In genomic region chr11:118924591-118925585, GRCh38 we compare ENCODE assay signal across 7 cellular contexts. TPM values are rescaled to one million over a fixed set of nuclear protein-coding genes. Genes with fewer than 3 reads are reported as not detected.
DNase-seq lines count a peak whose midpoint lies in the region; ATAC-seq and TF ChIP-seq lines count a peak whose summit lies in the region.

No MANE protein-coding gene starts in this region.

- DNase-seq in ELF-1 (ENCODE audit: low read depth, low spot score) (peak; percentile 80), KBM-7 (peak; percentile 57), fibroblast of the aortic adventitia (ENCODE audit: low read depth) (peak; percentile 39)
- DNase-seq in activated CD8-positive, alpha-beta memory T cell treated with anti-CD3 and anti-CD28 coated beads, Interleukin-2, amount 50 U/mL, for 48 hours = peak; percentile 83

- H3K4me3 ChIP-seq in fibroblast of the aortic adventitia (ENCODE audit: low read depth, low read length) = peak overlapping the region; percentile 97
- H3K4me3 ChIP-seq in neuron (ENCODE audit: low read length) = peak overlapping the region; percentile 83

- in situ Hi-C loops in KBM-7 (cut with MboI; ENCODE audit: low pct_unique_long_range_greater_than_20kb, low sequenced_read_pairs) = no loop called here

- H2AFZ ChIP-seq in neuron (ENCODE audit: low read depth, low read length) = no peak overlapping the region

- TF ChIP-seq CTCF in fibroblast of the aortic adventitia (IDR thresholded peaks at IDR 0.05; ENCODE audit: insufficient read depth, low read length) = no peak

- ATAC-seq in HG02840 (IDR thresholded peaks at IDR 0.05; ENCODE audit: low FRiP score, unreplicated experiment) (no peak), HG03135 (IDR thresholded peaks at IDR 0.05; ENCODE audit: unreplicated experiment) (no peak)

- peaks cover 66% of the 10 kb centered on the region for H3K4me1 ChIP-seq in neuron (ENCODE audit: insufficient read depth, low read length)

- H3K9me3 ChIP-seq in neuron (ENCODE audit: low read length) = no peaks in the 10 kb centered on the region

- H3K27me3 ChIP-seq in neuron (ENCODE audit: insufficient read depth, low read length) = no peaks in the 10 kb centered on the region

- H3K36me3 ChIP-seq in neuron (ENCODE audit: insufficient read depth, low read length) = no peaks in the 10 kb centered on the region

RNA-seq across cellular contexts. Expression of gene BCL9L, which starts 0.8 kb away (rescaled TPM):
- 17.7 and 19.5 TPM in 2 replicates for total RNA-seq in fibroblast of the aortic adventitia (ENCODE audit: low replicate concordance)

RNA-seq across cellular contexts. Expression of gene UPK2, which starts 31.2 kb away (rescaled TPM):
- not detected in 2 replicates for total RNA-seq in fibroblast of the aortic adventitia (ENCODE audit: low replicate concordance)

RNA-seq across cellular contexts. Expression of gene CXCR5, which starts 41.2 kb away (rescaled TPM):
- not detected in 2 replicates for total RNA-seq in fibroblast of the aortic adventitia (ENCODE audit: low replicate concordance)

RNA-seq across cellular contexts. Expression of gene FOXR1, which starts 46.7 kb away (rescaled TPM):
- not detected in 2 replicates for total RNA-seq in fibroblast of the aortic adventitia (ENCODE audit: low replicate concordance)
